In genomic region chr7:770786-771185, GRCh38 we compare ENCODE assay signal across 10 cellular contexts. TPM values are rescaled to one million over a fixed set of nuclear protein-coding genes. Genes with fewer than 3 reads are reported as not detected.
DNase-seq lines count a peak whose midpoint lies in the region; ATAC-seq and TF ChIP-seq lines count a peak whose summit lies in the region.
"Had no signal": no experiment of that assay in that cellular context is flagged by ENCODE, and none has a peak within 500 bp of the region (broad histone marks: within the 10 kb centered on the region; RNA-seq: fewer than 3 reads in every experiment).

No MANE protein-coding gene starts in this region.

- H3K4me1 Mint-ChIP-seq in Caco-2 (ENCODE audit: low read depth, unreplicated experiment) (peaks cover 7% of the 10 kb centered on the region), brain (no peaks in the 10 kb centered on the region)
- H3K4me1 Mint-ChIP-seq: activated naive CD4-positive, alpha-beta T cell treated with anti-CD3 and anti-CD28 coated beads, Interleukin-2, amount 10 ng/mL, durations not matched to agents 7 days and 5 days had no signal

- TF ChIP-seq CTCF in Caco-2 (IDR thresholded peaks at IDR 0.05; ENCODE audit: insufficient read depth in 1 of 2, low read depth in 1 of 2, low read length in 1 of 2, severe bottlenecking in 1 of 2, unreplicated experiment in 1 of 2) (no peak), brain (conservative IDR thresholded peaks at IDR 0.05) (no peak)

- peak overlapping the region; percentile 66 for H3K27ac ChIP-seq in skeletal muscle tissue (ENCODE audit: low read depth, low read length)

- CTCF ChIA-PET in Caco-2 (lab: Charles Lee), result interaction anchor here (0.5 to 1.0 kb wide), 4 partner anchors 37 to 469 kb away, joined by 3 to 10 read pairs (median 4); no protein-coding TSS in a partner anchor

- BruUV-seq in Caco-2 (replicated peaks; lab: Mats Ljungman, UMichigan), result no TSS peak

- H3K27me3 ChIP-seq in Caco-2 (replicated peaks; ENCODE audit: control insufficient read depth, insufficient read depth, low read length) (no peaks in the 10 kb centered on the region), skeletal muscle tissue (ENCODE audit: control insufficient read depth in 3 of 3, insufficient read depth in 3 of 3, low read length in 3 of 3) (no peaks in the 10 kb centered on the region)
- H3K27me3 ChIP-seq: thyroid gland had no signal

- DNase-seq in Caco-2 (peak in 1 of 2 experiments; percentile 22), left kidney (ENCODE audit: low read depth, low spot score) (peak; percentile 92), GM03348 (ENCODE audit: low spot score) (no peak), C1 segment of cervical spinal cord (lab: John Stamatoyannopoulos, UW) (no peak)
- DNase-seq in activated CD4-positive, CD25-positive, alpha-beta regulatory T cell (lab: John Stamatoyannopoulos, UW), result no peak
- DNase-seq: activated naive CD4-positive, alpha-beta T cell treated with anti-CD3 and anti-CD28 coated beads, Interleukin-2, amount 10 ng/mL, durations not matched to agents 7 days and 5 days had no signal

- H3K4me3 Mint-ChIP-seq in Caco-2 (ENCODE audit: unreplicated experiment) (no peak overlapping the region), brain (no peak overlapping the region)
- H3K4me3 Mint-ChIP-seq: activated naive CD4-positive, alpha-beta T cell treated with anti-CD3 and anti-CD28 coated beads, Interleukin-2, amount 10 ng/mL, durations not matched to agents 7 days and 5 days had no signal

- intact Hi-C loops in Caco-2 (cut with micrococcal nuclease; ENCODE audit: unreplicated experiment), result no loop called here

- no peaks in the 10 kb centered on the region for H3K9me3 ChIP-seq in Caco-2
- no peaks in the 10 kb centered on the region for H3K9me3 ChIP-seq in skeletal muscle tissue (ENCODE audit: control insufficient read depth in 3 of 3, low read length in 3 of 3)
- H3K9me3 ChIP-seq: thyroid gland had no signal

- H3K9ac ChIP-seq in skeletal muscle tissue (ENCODE audit: low read depth in 1 of 3, low read length in 3 of 3), result no peak overlapping the region

- peak overlapping the region; percentile 63 for H3K27ac Mint-ChIP-seq in Caco-2 (ENCODE audit: unreplicated experiment)
- H3K27ac Mint-ChIP-seq in brain, result peak overlapping the region in 3 of 5 experiments; percentile 12 to 60 (median 16)
- H3K27ac Mint-ChIP-seq: activated naive CD4-positive, alpha-beta T cell treated with anti-CD3 and anti-CD28 coated beads, Interleukin-2, amount 10 ng/mL, durations not matched to agents 7 days and 5 days had no signal

- POLR2A ChIA-PET in Caco-2 (lab: Charles Lee), result no interaction called here

- peaks cover 24% of the 10 kb centered on the region for H3K4me1 ChIP-seq in Caco-2
- H3K4me1 ChIP-seq in skeletal muscle tissue (ENCODE audit: control insufficient read depth in 3 of 3, insufficient read depth in 3 of 3, low read length in 3 of 3), result peaks cover 17 to 23% (median 19%) of the 10 kb centered on the region in 3 donors
- H3K4me1 ChIP-seq: thyroid gland had no signal

- H3K36me3 ChIP-seq in Caco-2 (ENCODE audit: control insufficient read depth, insufficient read depth, low read length) (peaks cover 2% of the 10 kb centered on the region), skeletal muscle tissue (ENCODE audit: control insufficient read depth in 3 of 3, insufficient read depth in 3 of 3, low read length in 3 of 3) (peaks cover 18 to 22% (median 21%) of the 10 kb centered on the region in 3 donors)

- H3K36me3 Mint-ChIP-seq in Caco-2 (ENCODE audit: insufficient read depth, unreplicated experiment) (peaks cover 67% of the 10 kb centered on the region), brain (peaks cover 37% of the 10 kb centered on the region)

- no peak overlapping the region for H3K4me3 ChIP-seq in Caco-2 (ENCODE audit: low read depth, low read length)
- no peak overlapping the region for H3K4me3 ChIP-seq in skeletal muscle tissue (ENCODE audit: low read length in 3 of 3)
- H3K4me3 ChIP-seq: thyroid gland had no signal

- no peaks in the 10 kb centered on the region for H3K9me3 Mint-ChIP-seq in Caco-2 (ENCODE audit: unreplicated experiment)
- H3K9me3 Mint-ChIP-seq in brain, result peaks cover 0 to 8% (median 0%) of the 10 kb centered on the region in 5 experiments
- H3K9me3 Mint-ChIP-seq: activated naive CD4-positive, alpha-beta T cell treated with anti-CD3 and anti-CD28 coated beads, Interleukin-2, amount 10 ng/mL, durations not matched to agents 7 days and 5 days had no signal

- H3K27me3 Mint-ChIP-seq in Caco-2 (ENCODE audit: insufficient read depth, unreplicated experiment) (no peaks in the 10 kb centered on the region), brain (peaks cover 3% of the 10 kb centered on the region)
- H3K27me3 Mint-ChIP-seq: activated naive CD4-positive, alpha-beta T cell treated with anti-CD3 and anti-CD28 coated beads, Interleukin-2, amount 10 ng/mL, durations not matched to agents 7 days and 5 days had no signal

- no peak for ATAC-seq in GM21360 (IDR thresholded peaks at IDR 0.05; ENCODE audit: unreplicated experiment)

RNA-seq across cellular contexts. Expression of gene PRKAR1B, which starts 43.7 kb away (rescaled TPM):
- total RNA-seq in Caco-2 (2022) (56.6 and 60.0 TPM in 2 replicates), skeletal muscle tissue (19.3 TPM)
- 174 TPM for polyA plus RNA-seq in brain (ENCODE audit: insufficient read depth, low read depth, low replicate concordance)

RNA-seq across cellular contexts. Expression of gene DNAAF5, which starts 44.3 kb away (rescaled TPM):
- total RNA-seq in Caco-2 (2022) (51.4 and 53.4 TPM in 2 replicates), skeletal muscle tissue (13.0 TPM)
- 17.7 TPM for polyA plus RNA-seq in brain (ENCODE audit: insufficient read depth, low read depth, low replicate concordance)
